In the genomic region with DNA sequence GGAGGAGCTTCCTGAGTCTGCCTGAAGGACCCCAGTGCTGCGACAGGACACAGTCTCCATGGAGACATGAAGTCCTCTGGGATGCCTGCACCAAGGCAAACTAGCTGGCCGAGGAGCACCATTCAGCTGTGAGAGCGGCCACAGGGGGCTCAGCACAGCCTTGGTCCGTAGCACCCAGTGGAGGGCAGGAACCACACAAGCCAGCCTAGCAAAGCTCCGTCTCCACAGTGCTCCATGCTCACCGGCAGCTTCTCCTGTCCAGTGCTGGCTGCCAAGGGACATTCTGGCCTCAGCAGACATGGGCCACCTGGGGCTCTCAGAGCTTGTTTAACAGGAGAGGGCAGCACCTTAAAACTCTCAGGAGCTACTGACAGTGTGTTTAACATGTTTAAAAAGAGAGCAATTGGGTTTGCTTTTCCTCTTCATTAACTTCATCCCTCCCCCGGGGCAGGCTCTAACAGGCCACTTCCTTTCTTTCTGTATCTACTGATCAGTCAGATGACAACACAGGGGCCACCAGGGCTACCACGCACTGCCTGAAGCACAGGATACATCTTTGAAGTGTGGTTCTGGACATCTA, we compare ENCODE assay signal across 8 cellular contexts. TPM values are rescaled to one million over a fixed set of nuclear protein-coding genes. Genes with fewer than 3 reads are reported as not detected.
DNase-seq lines count a peak whose midpoint lies in the region; ATAC-seq, FAIRE-seq and TF ChIP-seq lines count a peak whose summit lies in the region.

No MANE protein-coding gene starts in this region.

- no peak overlapping the region for H3K4me3 ChIP-seq in Jurkat, Clone E6-1 (ENCODE audit: low read length)
- H3K4me3 ChIP-seq in GM12878, result no peak overlapping the region

- in situ Hi-C loops in GM12878 (cut with MboI), result no loop called here

- 19% methylated on average over 8 of the region's 8 CpGs for WGBS in GM12878 (ENCODE audit: insufficient coverage, insufficient replicate concordance, low lambda C conversion rate, missing lambda C conversion rate)

- TF ChIP-seq RAD21 in GM12878 (IDR thresholded peaks at IDR 0.05; ENCODE audit: insufficient read depth, low read depth, low read length), result peak; percentile 36; the same call in 1 of the 2 replicates

- peaks cover 15 to 18% of the 10 kb centered on the region in 2 experiments; a peak in 3 of 4 replicates for H3K36me3 ChIP-seq in GM12878 (ENCODE audit: control insufficient read depth in 2 of 2, insufficient read depth in 2 of 2, low read length in 1 of 2)

- SMC1A ChIA-PET in GM12878 (lab: Charles Lee; ENCODE audit: uncharacterized antibody, unreplicated experiment), result interaction anchor here (0.6 to 2.4 kb wide), 15 partner anchors 8 to 187 kb away, joined by 3 to 25 read pairs (median 4); no protein-coding TSS in a partner anchor

- H3K4me2 ChIP-seq in GM12878 (ENCODE audit: control insufficient read depth, insufficient read depth), result peak overlapping the region; percentile 54

- peak overlapping the region; percentile 29; the same call in 1 of the 2 replicates for H3K9ac ChIP-seq in GM12878 (ENCODE audit: control insufficient read depth, insufficient read depth, low read length)

- DNase-seq in GDM1 (lab: John Stamatoyannopoulos, UW), result peak; percentile 22
- peak; percentile 32 for DNase-seq in Jurkat, Clone E6-1 (ENCODE audit: low read depth, low spot score)
- DNase-seq in GM12878 (ENCODE audit: low read depth, low spot score), result peak; percentile 42
- peak; percentile 36 for DNase-seq in retina
- DNase-seq in activated gamma-delta T cell (lab: John Stamatoyannopoulos, UW), result no peak
- no peak for DNase-seq in SW480 (ENCODE audit: low spot score)
- no peak for DNase-seq in dedifferentiated amniotic fluid mesenchymal stem cell (ENCODE audit: extremely low spot score)

- intact Hi-C loops in GM12878 (cut with micrococcal nuclease; ENCODE audit: unreplicated experiment), result no loop called here

- POLR2A ChIA-PET in GM12878 (lab: Charles Lee), result interaction anchor here (0.7 to 1.6 kb wide), 3 partner anchors 51 to 174 kb away, joined by 3 to 9 read pairs (median 3); no protein-coding TSS in a partner anchor

- no peak for TF ChIP-seq EP300 in GM12878 (IDR thresholded peaks at IDR 0.05; ENCODE audit: borderline replicate concordance in 1 of 2, control insufficient read depth in 1 of 2, low read depth in 2 of 2, low read length in 2 of 2)

- H2AFZ ChIP-seq in GM12878 (ENCODE audit: control insufficient read depth, low read depth, low read length), result no peak overlapping the region

- peaks cover 15% of the 10 kb centered on the region for H3K4me1 ChIP-seq in GM12878 (ENCODE audit: control insufficient read depth, insufficient read depth, low read length)

- TF ChIP-seq CTCF in GM12878 (IDR thresholded peaks at IDR 0.05 in 2 of 3, conservative IDR thresholded peaks at IDR 0.05 in 1 of 3; ENCODE audit: control insufficient read depth in 2 of 3, extremely low read depth in 1 of 3, insufficient read depth in 1 of 3, low read depth in 3 of 3, low read length in 3 of 3), result peak in 2 of 3 experiments; percentile 15 to 36; a peak in 3 of 6 replicates

- ATAC-seq in GM19463 (IDR thresholded peaks at IDR 0.05; ENCODE audit: unreplicated experiment), result peak; percentile 72
- peak; percentile 74 for ATAC-seq in GM12878

- peak; percentile 80 for FAIRE-seq in GM12878 (lab: Jason Lieb, UNC)

- peak; percentile 61 for TF ChIP-seq POLR2A in GM12878 (IDR thresholded peaks at IDR 0.05; ENCODE audit: low read depth, low read length)

- H4K20me1 ChIP-seq in GM12878 (ENCODE audit: control insufficient read depth, insufficient read depth), result no peaks in the 10 kb centered on the region; the same call in 1 of the 2 replicates

- H3K27ac ChIP-seq in GM12878 (ENCODE audit: control insufficient read depth, insufficient read depth), result peak overlapping the region; percentile 69

- RAD21 ChIA-PET in GM12878 (lab: Charles Lee; ENCODE audit: unreplicated experiment), result interaction anchor here (0.6 to 2.6 kb wide), 13 partner anchors 11 to 211 kb away, joined by 3 to 39 read pairs (median 3); no protein-coding TSS in a partner anchor

- no peaks in the 10 kb centered on the region for H3K79me2 ChIP-seq in GM12878 (ENCODE audit: control insufficient read depth, insufficient read depth, low read length)

- H3K27me3 ChIP-seq in GM12878 (replicated peaks in 1 of 2; ENCODE audit: control insufficient read depth in 2 of 2, insufficient read depth in 2 of 2, low read length in 1 of 2), result no peaks in the 10 kb centered on the region

- no peaks in the 10 kb centered on the region for H3K9me3 ChIP-seq in GM12878 (replicated peaks; ENCODE audit: control insufficient read depth, insufficient read depth, low read length)

- no TSS peak for BruUV-seq in GM12878 (replicated peaks; lab: Mats Ljungman, UMichigan)

- CTCF ChIA-PET in GM12878 (lab: Yijun Ruan, JAX), result interaction anchor here (0.7 to 3.7 kb wide), 16 partner anchors 10 to 189 kb away, joined by 3 to 42 read pairs (median 3); a partner anchor contains a TSS

TF ChIP-seq in GM12878, 131 proteins besides CTCF, POLR2A, EP300 and RAD21 (continues in another document):
- TF ChIP-seq, protein P1, sequence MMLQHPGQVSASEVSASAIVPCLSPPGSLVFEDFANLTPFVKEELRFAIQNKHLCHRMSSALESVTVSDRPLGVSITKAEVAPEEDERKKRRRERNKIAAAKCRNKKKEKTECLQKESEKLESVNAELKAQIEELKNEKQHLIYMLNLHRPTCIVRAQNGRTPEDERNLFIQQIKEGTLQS (IDR thresholded peaks at IDR 0.05; ENCODE audit: borderline replicate concordance, extremely low read depth, low read depth, low read length), result no peak
- no peak for TF ChIP-seq YY1 (IDR thresholded peaks at IDR 0.05; ENCODE audit: low read depth, low read length)
- no peak for TF ChIP-seq HDAC6 (IDR thresholded peaks at IDR 0.05; ENCODE audit: unreplicated experiment)
- TF ChIP-seq, protein P2, sequence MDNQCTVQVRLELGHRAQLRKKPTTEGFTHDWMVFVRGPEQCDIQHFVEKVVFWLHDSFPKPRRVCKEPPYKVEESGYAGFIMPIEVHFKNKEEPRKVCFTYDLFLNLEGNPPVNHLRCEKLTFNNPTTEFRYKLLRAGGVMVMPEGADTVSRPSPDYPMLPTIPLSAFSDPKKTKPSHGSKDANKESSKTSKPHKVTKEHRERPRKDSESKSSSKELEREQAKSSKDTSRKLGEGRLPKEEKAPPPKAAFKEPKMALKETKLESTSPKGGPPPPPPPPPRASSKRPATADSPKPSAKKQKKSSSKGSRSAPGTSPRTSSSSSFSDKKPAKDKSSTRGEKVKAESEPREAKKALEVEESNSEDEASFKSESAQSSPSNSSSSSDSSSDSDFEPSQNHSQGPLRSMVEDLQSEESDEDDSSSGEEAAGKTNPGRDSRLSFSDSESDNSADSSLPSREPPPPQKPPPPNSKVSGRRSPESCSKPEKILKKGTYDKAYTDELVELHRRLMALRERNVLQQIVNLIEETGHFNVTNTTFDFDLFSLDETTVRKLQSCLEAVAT (IDR thresholded peaks at IDR 0.05), result no peak
- TF ChIP-seq, protein P3, sequence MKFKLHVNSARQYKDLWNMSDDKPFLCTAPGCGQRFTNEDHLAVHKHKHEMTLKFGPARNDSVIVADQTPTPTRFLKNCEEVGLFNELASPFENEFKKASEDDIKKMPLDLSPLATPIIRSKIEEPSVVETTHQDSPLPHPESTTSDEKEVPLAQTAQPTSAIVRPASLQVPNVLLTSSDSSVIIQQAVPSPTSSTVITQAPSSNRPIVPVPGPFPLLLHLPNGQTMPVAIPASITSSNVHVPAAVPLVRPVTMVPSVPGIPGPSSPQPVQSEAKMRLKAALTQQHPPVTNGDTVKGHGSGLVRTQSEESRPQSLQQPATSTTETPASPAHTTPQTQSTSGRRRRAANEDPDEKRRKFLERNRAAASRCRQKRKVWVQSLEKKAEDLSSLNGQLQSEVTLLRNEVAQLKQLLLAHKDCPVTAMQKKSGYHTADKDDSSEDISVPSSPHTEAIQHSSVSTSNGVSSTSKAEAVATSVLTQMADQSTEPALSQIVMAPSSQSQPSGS (IDR thresholded peaks at IDR 0.05; ENCODE audit: low read length), result no peak
- no peak for TF ChIP-seq BCL11A (IDR thresholded peaks at IDR 0.05; ENCODE audit: low read depth, low read length)
- TF ChIP-seq SMAD1 (IDR thresholded peaks at IDR 0.05; ENCODE audit: low read depth, partially characterized antibody), result no peak
- TF ChIP-seq LARP7 (IDR thresholded peaks at IDR 0.05), result no peak

RNA-seq across cellular contexts. Expression of a gene that starts 57.0 kb away (rescaled TPM):
- polyA plus RNA-seq in Jurkat, Clone E6-1 (2012; ENCODE audit: insufficient read depth, insufficient read length), result 69.2 TPM
- 321 and 348 TPM in 2 replicates for total RNA-seq in GM12878 (2013; cell fraction: nucleolus; rRNA removed)
- total RNA-seq in GM12878 (2014; rRNA removed) (31.6 and 36.7 TPM in 2 replicates), GM12878 (2014; rRNA removed; fragmentation: Illumina TruSeq; extraction: Trizol) (38.2 and 39.7 TPM in 2 replicates), GM12878 (2021) (24.7 and 32.3 TPM in 2 replicates)
- 20.6 TPM for polyA plus RNA-seq in GM12878 (2011; ENCODE audit: low read depth)
- polyA plus RNA-seq in GM12878 (2011; rRNA removed) (50.5 and 60.7 TPM in 2 replicates), GM12878 (2014; fragmentation: Illumina TruSeq; extraction: Trizol) (48.3 and 67.1 TPM in 2 replicates), GM12878 (2014; fragmentation: Nextera tagmentation; extraction: Ambion mirVana) (1 to 10 TPM; 4.6 to 6.6 TPM), GM12878 (2014; rRNA removed) (31.0 and 36.8 TPM in 2 replicates), GM12878 (2016; fragmentation: Nextera tagmentation; extraction: Ambion mirVana) (10 to 100 TPM; 22.5 to 27.4 TPM)
- polyA plus RNA-seq in GM12878 (2011; cell fraction: cytosol; rRNA removed), result 24.4 and 28.6 TPM in 2 replicates
- polyA plus RNA-seq in GM12878 (2011; cell fraction: nucleus; rRNA removed), result 145 and 161 TPM in 2 replicates
- 25.4 and 30.0 TPM in 2 replicates for polyA plus RNA-seq in GM12878 (2012)
- polyA minus RNA-seq in GM12878 (2011; rRNA and poly(A)+ RNA removed), result 34.5 and 34.8 TPM in 2 replicates
- polyA minus RNA-seq in GM12878 (2011; cell fraction: cytosol; rRNA and poly(A)+ RNA removed), result 8.3 and 12.6 TPM in 2 replicates
- polyA minus RNA-seq in GM12878 (2011; cell fraction: nucleus; rRNA and poly(A)+ RNA removed), result 43.3 and 71.2 TPM in 2 replicates

Comparison
In these comparisons a context has a peak if more than half of its experiments do, and no peak if none do; other contexts are left out.
1. DNase-seq: peak in GDM1 (single experiment), Jurkat, Clone E6-1 (single experiment), GM12878 (single experiment) and retina (single experiment); none in activated gamma-delta T cell (single experiment), SW480 (single experiment) and dedifferentiated amniotic fluid mesenchymal stem cell (single experiment).